ENCODE assay signal across 29 cellular contexts in the genomic region with DNA sequence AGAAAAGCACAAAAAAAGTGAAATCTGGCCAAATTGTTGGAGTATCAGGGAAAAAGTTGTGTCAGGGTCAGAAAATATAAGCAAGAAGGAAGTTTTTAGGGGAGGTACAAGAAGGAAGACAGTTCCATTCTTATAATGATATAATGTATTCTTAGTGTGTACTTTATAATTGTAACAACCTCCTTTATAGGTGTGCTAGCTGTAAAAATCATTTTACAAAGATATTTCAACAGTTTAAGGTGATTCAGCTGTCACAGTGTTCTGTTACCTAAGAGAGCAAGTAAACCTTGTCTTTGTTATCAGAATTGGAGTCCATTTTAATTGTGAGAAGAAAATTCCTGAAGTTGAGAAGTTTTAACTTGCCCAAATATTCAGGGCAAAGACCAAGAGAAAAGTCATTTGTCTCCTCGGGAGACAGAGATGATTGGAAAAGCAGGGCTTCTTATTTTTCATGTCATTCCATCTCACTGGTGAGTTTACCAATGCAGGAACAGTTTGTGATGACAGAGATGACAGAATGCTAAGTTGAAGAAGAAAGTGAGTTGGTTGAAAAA. TPM values are rescaled to one million over a fixed set of nuclear protein-coding genes. Genes with fewer than 3 reads are reported as not detected.
DNase-seq lines count a peak whose midpoint lies in the region; ATAC-seq, FAIRE-seq and TF ChIP-seq lines count a peak whose summit lies in the region.
"Had no signal": no experiment of that assay in that cellular context is flagged by ENCODE, and none has a peak within 500 bp of the region (broad histone marks: within the 10 kb centered on the region; RNA-seq: fewer than 3 reads in every experiment).

No MANE protein-coding gene starts in this region.

- H3K4me3 Mint-ChIP-seq in activated CD4-positive, alpha-beta T cell treated with anti-CD3 and anti-CD28 coated beads, Interleukin-2, amount 10 ng/mL, durations not matched to agents 7 days and 5 days = no peak overlapping the region
- H3K4me3 Mint-ChIP-seq in GM23338 = no peak overlapping the region
- H3K4me3 Mint-ChIP-seq: activated CD8-positive, alpha-beta T cell treated with anti-CD3 and anti-CD28 coated beads for 36 hours; brain; CD4-positive, alpha-beta memory T cell; effector memory CD8-positive, alpha-beta T cell; nephron had no signal

- intact Hi-C loops in left colon (cut with DNase I, micrococcal nuclease) = no loop called here

- no peak for TF ChIP-seq CTCF in bronchial epithelial cell (IDR thresholded peaks at IDR 0.05; ENCODE audit: insufficient read depth, low read length, severe bottlenecking)
- no peak for TF ChIP-seq CTCF in GM23338 (conservative IDR thresholded peaks at IDR 0.05; ENCODE audit: low read depth in 2 of 2)

- no peak overlapping the region for H3K27ac ChIP-seq in GM23338 (ENCODE audit: low read depth)
- H3K27ac ChIP-seq: coronary artery had no signal

- peaks cover 37% of the 10 kb centered on the region for H3K36me3 Mint-ChIP-seq in activated CD4-positive, alpha-beta T cell treated with anti-CD3 and anti-CD28 coated beads, Interleukin-2, amount 10 ng/mL, durations not matched to agents 7 days and 5 days (ENCODE audit: low read depth)
- no peaks in the 10 kb centered on the region for H3K36me3 Mint-ChIP-seq in GM23338 (ENCODE audit: low read depth)
- H3K36me3 Mint-ChIP-seq: brain had no signal

- CTCF ChIA-PET in activated CD4-positive, alpha-beta T cell treated with anti-CD3 and anti-CD28 coated beads, Interleukin-2, amount 10 ng/mL, durations not matched to agents 7 days and 5 days (lab: Charles Lee) = interaction anchor here (1.3 kb wide), 1 partner anchor 11 kb away, joined by 3 read pairs; no protein-coding TSS in a partner anchor

- H3K4me1 ChIP-seq in GM23338 (ENCODE audit: insufficient read depth) = no peaks in the 10 kb centered on the region

- FAIRE-seq in GM18507 (lab: Jason Lieb, UNC) (peak; percentile 77), bronchial epithelial cell (lab: Jason Lieb, UNC) (no peak)

- ATAC-seq in left colon (peak; percentile 76), GM18907 (IDR thresholded peaks at IDR 0.05; ENCODE audit: unreplicated experiment) (no peak), GM23338 (no peak)
- ATAC-seq: activated CD8-positive, alpha-beta T cell treated with anti-CD3 and anti-CD28 coated beads for 36 hours; effector memory CD8-positive, alpha-beta T cell; left ventricle myocardium superior had no signal

- H3K4me2 ChIP-seq in GM23338 = no peak overlapping the region

- DNase-seq in activated CD4-positive, alpha-beta T cell treated with anti-CD3 and anti-CD28 coated beads, Interleukin-2, amount 10 ng/mL, durations not matched to agents 7 days and 5 days = no peak
- DNase-seq in activated CD4-positive, alpha-beta T cell treated with anti-CD3 and anti-CD28 coated beads, Interleukin-2, amount 50 U/mL, for 4 hours = no peak
- DNase-seq in GM18507 (ENCODE audit: extremely low spot score, insufficient read length, low read depth) = no peak
- DNase-seq in bronchial epithelial cell (ENCODE audit: low read depth) = peak; percentile 61
- no peak for DNase-seq in left colon
- DNase-seq in NCI-H69 (lab: John Stamatoyannopoulos, UW) = no peak
- DNase-seq in GM23338 (ENCODE audit: low spot score) = no peak
- DNase-seq: 8988T; activated CD4-positive, CD25-positive, alpha-beta regulatory T cell; activated CD8-positive, alpha-beta T cell treated with anti-CD3 and anti-CD28 coated beads for 36 hours; activated gamma-delta T cell; adrenal gland; CD4-positive, alpha-beta memory T cell; effector memory CD8-positive, alpha-beta T cell; HCEC 1CT; KBM-7; left ventricle myocardium superior; MM.1S; NCI-H1417 treated with DMSO at 0.1 percent for 48 hours; NCI-H2081; NCI-H2227 treated with DMSO at 0.1 percent for 48 hours; NCI-H748 treated with DMSO at 0.1 percent for 48 hours; stimulated activated CD4-positive, alpha-beta T cell treated with anti-CD3 and anti-CD28 coated beads, Interleukin-15, amount 100 ng/mL, for 24 hours; stimulated activated naive CD4-positive, alpha-beta T cell; T-helper 1 cell had no signal

- H3K4me3 ChIP-seq in bronchial epithelial cell (ENCODE audit: low read depth, low read length) (no peak overlapping the region), GM23338 (no peak overlapping the region)
- H3K4me3 ChIP-seq: adrenal gland, coronary artery had no signal

- H3K27me3 ChIP-seq in bronchial epithelial cell (ENCODE audit: control insufficient read depth, insufficient read depth, low read length) (no peaks in the 10 kb centered on the region), GM23338 (ENCODE audit: insufficient read depth) (no peaks in the 10 kb centered on the region)
- H3K27me3 ChIP-seq: adrenal gland had no signal

- H3K27ac Mint-ChIP-seq in activated CD4-positive, alpha-beta T cell treated with anti-CD3 and anti-CD28 coated beads, Interleukin-2, amount 10 ng/mL, durations not matched to agents 7 days and 5 days = peak overlapping the region; percentile 46
- H3K27ac Mint-ChIP-seq in GM23338 = no peak overlapping the region
- H3K27ac Mint-ChIP-seq: activated CD8-positive, alpha-beta T cell treated with anti-CD3 and anti-CD28 coated beads for 36 hours; brain had no signal

- H3K27me3 Mint-ChIP-seq in activated CD4-positive, alpha-beta T cell treated with anti-CD3 and anti-CD28 coated beads, Interleukin-2, amount 10 ng/mL, durations not matched to agents 7 days and 5 days = no peaks in the 10 kb centered on the region
- no peaks in the 10 kb centered on the region for H3K27me3 Mint-ChIP-seq in GM23338 (ENCODE audit: insufficient read depth, low read depth, poor library complexity)
- H3K27me3 Mint-ChIP-seq: activated CD8-positive, alpha-beta T cell treated with anti-CD3 and anti-CD28 coated beads for 36 hours; brain; CD4-positive, alpha-beta memory T cell; effector memory CD8-positive, alpha-beta T cell had no signal

- no peaks in the 10 kb centered on the region for H3K9me2 ChIP-seq in GM23338 (ENCODE audit: insufficient read depth)

- H3K9me3 Mint-ChIP-seq in activated CD4-positive, alpha-beta T cell treated with anti-CD3 and anti-CD28 coated beads, Interleukin-2, amount 10 ng/mL, durations not matched to agents 7 days and 5 days = no peaks in the 10 kb centered on the region
- H3K9me3 Mint-ChIP-seq in GM23338 = no peaks in the 10 kb centered on the region
- H3K9me3 Mint-ChIP-seq: activated CD8-positive, alpha-beta T cell treated with anti-CD3 and anti-CD28 coated beads for 36 hours; brain; CD4-positive, alpha-beta memory T cell; effector memory CD8-positive, alpha-beta T cell; nephron had no signal

- POLR2A ChIA-PET in activated CD4-positive, alpha-beta T cell treated with anti-CD3 and anti-CD28 coated beads, Interleukin-2, amount 10 ng/mL, durations not matched to agents 7 days and 5 days (lab: Charles Lee) = no interaction called here

- H4K20me1 ChIP-seq in GM23338 (replicated peaks; ENCODE audit: insufficient read depth) = no peaks in the 10 kb centered on the region

- H3K4me1 Mint-ChIP-seq in activated CD4-positive, alpha-beta T cell treated with anti-CD3 and anti-CD28 coated beads, Interleukin-2, amount 10 ng/mL, durations not matched to agents 7 days and 5 days = peaks cover 46% of the 10 kb centered on the region
- H3K4me1 Mint-ChIP-seq in GM23338 = peaks cover 9% of the 10 kb centered on the region; the same call in 2 of the 3 replicates
- H3K4me1 Mint-ChIP-seq: brain had no signal

- H3K79me2 ChIP-seq in GM23338 (replicated peaks; ENCODE audit: insufficient read depth) = no peaks in the 10 kb centered on the region

- H3F3A ChIP-seq in GM23338 (replicated peaks; ENCODE audit: low read depth) = no peaks in the 10 kb centered on the region

- no peaks in the 10 kb centered on the region for H3K36me3 ChIP-seq in bronchial epithelial cell (ENCODE audit: control insufficient read depth, insufficient read depth, low read length)
- H3K36me3 ChIP-seq in GM23338 (ENCODE audit: insufficient read depth) = no peaks in the 10 kb centered on the region
- H3K36me3 ChIP-seq: adrenal gland had no signal

- no peak overlapping the region for H2AFZ ChIP-seq in GM23338

TF ChIP-seq in GM23338, 12 proteins besides CTCF, POLR2A, EP300 and RAD21:
- TF ChIP-seq EZH2phosphoT487 (IDR thresholded peaks at IDR 0.05; ENCODE audit: unreplicated experiment) = no peak
- TF ChIP-seq ZNF331 (CRISPR knock-in tag; IDR thresholded peaks at IDR 0.05; ENCODE audit: low read depth) = no peak
- no peak for TF ChIP-seq EZH2 (IDR thresholded peaks at IDR 0.05; ENCODE audit: low read depth, unreplicated experiment)
- TF ChIP-seq ZNF114 (CRISPR knock-in tag; IDR thresholded peaks at IDR 0.05) = no peak
- no peak for TF ChIP-seq NANOG (IDR thresholded peaks at IDR 0.05; ENCODE audit: borderline replicate concordance)
- TF ChIP-seq POLR2AphosphoS5 (IDR thresholded peaks at IDR 0.05; ENCODE audit: low read depth) = no peak

RNA-seq across cellular contexts. Expression of gene INTS6L, which starts 14.7 kb away (rescaled TPM):
- 10 to 100 TPM; 30.1 to 32.5 TPM for total RNA-seq in activated CD4-positive, alpha-beta T cell treated with anti-CD3 and anti-CD28 coated beads, Interleukin-2, amount 10 ng/mL, durations not matched to agents 7 days and 5 days
- total RNA-seq in bronchial epithelial cell (3.2 TPM in 2 replicates), left colon (10 to 100 TPM; 14.9 to 19.8 TPM)
- 6.4 and 21.9 TPM in 2 replicates for total RNA-seq in GM23338 (2014; rRNA removed; shearing (Covaris generic))
- 4.5 and 4.8 TPM in 2 replicates for polyA plus RNA-seq in GM23338 (2016; fragmentation: Nextera tagmentation; extraction: Ambion mirVana)
